ENCODE assay signal across 1 cellular context in the genomic region with DNA sequence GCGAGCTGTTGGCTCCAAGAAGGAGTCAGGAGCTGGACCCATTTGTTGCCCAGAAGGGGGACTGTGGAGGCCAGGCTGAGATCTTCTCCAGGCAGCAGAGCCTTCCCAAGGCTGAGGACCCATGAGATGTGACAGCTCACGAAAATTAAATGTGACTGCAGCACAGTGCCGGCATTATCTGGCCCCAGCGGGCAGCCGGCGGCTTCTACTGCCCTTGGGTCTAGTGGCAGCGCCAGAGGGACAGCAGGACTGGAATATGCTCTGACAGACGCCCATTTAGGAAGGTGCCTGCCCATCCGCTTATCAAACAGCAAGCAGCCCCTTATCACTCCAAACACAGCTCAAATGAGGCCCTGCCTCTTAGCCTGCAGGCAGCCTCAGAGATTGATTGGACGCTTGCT.
TF ChIP-seq lines count a peak whose summit lies in the region.

No MANE protein-coding gene starts in this region.

TF ChIP-seq in H1, 55 proteins besides CTCF, POLR2A, EP300 and RAD21 (continued from another document):
- TF ChIP-seq CHD1 (IDR thresholded peaks at IDR 0.05; ENCODE audit: low read depth, low read length) (no peak), CHD2 (IDR thresholded peaks at IDR 0.05; ENCODE audit: low read length) (no peak), SAP30 (IDR thresholded peaks at IDR 0.05; ENCODE audit: insufficient read depth, insufficient replicate concordance, low read length) (no peak), POU5F1 (IDR thresholded peaks at IDR 0.05; ENCODE audit: low read depth, low read length) (no peak), SP1 (IDR thresholded peaks at IDR 0.05; ENCODE audit: low read depth, low read length) (no peak), NANOG (IDR thresholded peaks at IDR 0.05; ENCODE audit: insufficient read depth, low read depth, low read length, poor library complexity, severe bottlenecking) (no peak), YY1 (IDR thresholded peaks at IDR 0.05; ENCODE audit: low read depth, low read length) (no peak), PHF8 (conservative IDR thresholded peaks at IDR 0.05; ENCODE audit: low read depth, low read length) (no peak)
- TF ChIP-seq, protein P1, sequence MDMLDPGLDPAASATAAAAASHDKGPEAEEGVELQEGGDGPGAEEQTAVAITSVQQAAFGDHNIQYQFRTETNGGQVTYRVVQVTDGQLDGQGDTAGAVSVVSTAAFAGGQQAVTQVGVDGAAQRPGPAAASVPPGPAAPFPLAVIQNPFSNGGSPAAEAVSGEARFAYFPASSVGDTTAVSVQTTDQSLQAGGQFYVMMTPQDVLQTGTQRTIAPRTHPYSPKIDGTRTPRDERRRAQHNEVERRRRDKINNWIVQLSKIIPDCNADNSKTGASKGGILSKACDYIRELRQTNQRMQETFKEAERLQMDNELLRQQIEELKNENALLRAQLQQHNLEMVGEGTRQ (IDR thresholded peaks at IDR 0.05; ENCODE audit: low read length), result no peak
